Comparison of ENCODE assay signal across 13 cellular contexts in genomic region chr9:114112778-114113585, GRCh38. TPM values are rescaled to one million over a fixed set of nuclear protein-coding genes. Genes with fewer than 3 reads are reported as not detected.
DNase-seq lines count a peak whose midpoint lies in the region; ATAC-seq and TF ChIP-seq lines count a peak whose summit lies in the region.
"Had no signal": no experiment of that assay in that cellular context is flagged by ENCODE, and none has a peak within 500 bp of the region (broad histone marks: within the 10 kb centered on the region; RNA-seq: fewer than 3 reads in every experiment).

No MANE protein-coding gene starts in this region.

- ATAC-seq in left cardiac atrium (peak; percentile 77 to 86), GM21390 (IDR thresholded peaks at IDR 0.05; ENCODE audit: unreplicated experiment) (no peak), GM18505 (IDR thresholded peaks at IDR 0.05; ENCODE audit: unreplicated experiment) (no peak)
- ATAC-seq: left lung had no signal

- TF ChIP-seq POLR2A in GM18505 (IDR thresholded peaks at IDR 0.05; ENCODE audit: borderline replicate concordance, extremely low read depth, insufficient read depth, insufficient read length), result no peak

- peak; percentile 60 for DNase-seq in ELR (ENCODE audit: low read depth)
- DNase-seq in astrocyte of the hippocampus (ENCODE audit: low read depth, low spot score), result peak; percentile 58
- DNase-seq in left cardiac atrium, result peak; percentile 88
- peak; percentile 11 for DNase-seq in putamen (ENCODE audit: low spot score)
- DNase-seq in NCI-H2107 treated with DMSO at 0.1 percent for 48 hours (lab: John Stamatoyannopoulos, UW; ENCODE audit: unreplicated experiment), result no peak
- no peak for DNase-seq in OCI-M2 (lab: John Stamatoyannopoulos, UW; ENCODE audit: unreplicated experiment)
- DNase-seq: cortex of kidney, DMS53, MG63, SHP77 had no signal

- intact Hi-C loops in left cardiac atrium (cut with DNase I), result no loop called here

RNA-seq across cellular contexts. Expression of gene KIF12, which starts 13.9 kb away (rescaled TPM):
- under 1 TPM in 1 of 2 donors, not detected in 1; 0.09 TPM for total RNA-seq in left cardiac atrium

RNA-seq across cellular contexts. Expression of gene AMBP, which starts 34.9 kb away (rescaled TPM):
- under 1 TPM; 0.21 to 0.39 TPM for total RNA-seq in left cardiac atrium

RNA-seq across cellular contexts. Expression of gene COL27A1, which starts 42.4 kb away (rescaled TPM):
- 1 to 10 TPM; 7.0 to 9.2 TPM for total RNA-seq in left cardiac atrium

Comparison
In these comparisons a context has a peak if more than half of its experiments do, and no peak if none do; other contexts are left out.
1. DNase-seq: peak in ELR (single experiment), astrocyte of the hippocampus (single experiment), left cardiac atrium (single experiment) and putamen (single experiment); none in NCI-H2107 treated with DMSO at 0.1 percent for 48 hours (single experiment) and OCI-M2 (single experiment).
2. ATAC-seq: peak in left cardiac atrium (2 of 2); none in GM21390 (single experiment) and GM18505 (single experiment).